35 cellular contexts compared by ENCODE assay signal in genomic region chr6:151428336-151428735, GRCh38.
"Had no signal": no experiment of that assay in that cellular context is flagged by ENCODE, and none has a peak within 500 bp of the region (broad histone marks: within the 10 kb centered on the region; RNA-seq: fewer than 3 reads in every experiment).

No MANE protein-coding gene starts in this region.

- H3K9me3 ChIP-seq: MG63 had no signal

- H3K4me3 ChIP-seq: MG63 had no signal

- H3K27me3 ChIP-seq: MG63 had no signal

- DNase-seq: Karpas-422, Kasumi-1, MG63, MM.1S, MV-4-11, NCI-H1048, NCI-H1092, NCI-H1092 treated with DMSO at 0.1 percent for 48 hours, NCI-H1105, NCI-H1105 treated with DMSO at 0.1 percent for 48 hours, NCI-H1417, NCI-H1417 treated with DMSO at 0.1 percent for 48 hours, NCI-H1436, NCI-H1436 treated with DMSO at 0.1 percent for 48 hours, NCI-H146, NCI-H1694, NCI-H1694 treated with DMSO at 0.1 percent for 48 hours, NCI-H187, NCI-H187 treated with DMSO at 0.1 percent for 48 hours, NCI-H1930, NCI-H2029, NCI-H2029 treated with DMSO at 0.1 percent for 48 hours, NCI-H2081, NCI-H2081 treated with DMSO at 0.1 percent for 48 hours, NCI-H2107, NCI-H2171, NCI-H2171 treated with DMSO at 0.1 percent for 48 hours, NCI-H2227 treated with DMSO at 0.1 percent for 48 hours, NCI-H226, NCI-H345, NCI-H446, NCI-H446 treated with DMSO at 0.1 percent for 48 hours, NCI-H510A, NCI-H510A treated with DMSO at 0.1 percent for 48 hours, NCI-H524 had no signal
